14 cellular contexts compared by ENCODE assay signal in genomic region chr6:153099636-153100035, GRCh38. TPM values are rescaled to one million over a fixed set of nuclear protein-coding genes. Genes with fewer than 3 reads are reported as not detected.
DNase-seq lines count a peak whose midpoint lies in the region; ATAC-seq and TF ChIP-seq lines count a peak whose summit lies in the region.
"Had no signal": no experiment of that assay in that cellular context is flagged by ENCODE, and none has a peak within 500 bp of the region (broad histone marks: within the 10 kb centered on the region; RNA-seq: fewer than 3 reads in every experiment).

No MANE protein-coding gene starts in this region.

- intact Hi-C loops in ascending aorta (cut with DNase I) = no loop called here

- H3K27ac Mint-ChIP-seq in activated naive CD8-positive, alpha-beta T cell treated with anti-CD3 and anti-CD28 coated beads for 36 hours = no peak overlapping the region
- H3K27ac Mint-ChIP-seq: naive B cell; stimulated activated naive CD8-positive, alpha-beta T cell treated with anti-CD3 and anti-CD28 coated beads, Interleukin-15, amount 100 ng/mL, for 72 hours had no signal

- no peak for DNase-seq in ascending aorta (ENCODE audit: low spot score in 2 of 2)
- DNase-seq in HCEC 1CT = no peak
- DNase-seq in right atrium auricular region (ENCODE audit: low spot score) = no peak
- no peak for DNase-seq in suprapubic skin (ENCODE audit: low spot score in 2 of 2)
- DNase-seq in activated naive CD8-positive, alpha-beta T cell treated with anti-CD3 and anti-CD28 coated beads for 36 hours = no peak
- DNase-seq: activated CD4-positive, alpha-beta T cell treated with anti-CD3 and anti-CD28 coated beads for 48 hours; IMR-90; naive B cell; NCI-H1694 treated with DMSO at 0.1 percent for 48 hours; right lobe of liver; stimulated activated naive CD8-positive, alpha-beta T cell treated with anti-CD3 and anti-CD28 coated beads, Interleukin-15, amount 100 ng/mL, for 72 hours had no signal

- H3K36me3 Mint-ChIP-seq in activated naive CD8-positive, alpha-beta T cell treated with anti-CD3 and anti-CD28 coated beads for 36 hours = no peaks in the 10 kb centered on the region
- H3K36me3 Mint-ChIP-seq: naive B cell had no signal

- H3K4me1 ChIP-seq in ascending aorta (peaks cover 0 to 19% of the 10 kb centered on the region in 2 donors), right atrium auricular region (peaks cover 0 to 8% of the 10 kb centered on the region in 2 donors), suprapubic skin (no peaks in the 10 kb centered on the region)
- H3K4me1 ChIP-seq: right lobe of liver had no signal

- ATAC-seq in GM18867 (IDR thresholded peaks at IDR 0.05; ENCODE audit: unreplicated experiment) (peak; percentile 91), GM21515 (IDR thresholded peaks at IDR 0.05; ENCODE audit: unreplicated experiment) (peak; percentile 67), HG03196 (IDR thresholded peaks at IDR 0.05; ENCODE audit: unreplicated experiment) (peak; percentile 66)
- ATAC-seq: right lobe of liver; stimulated activated naive CD8-positive, alpha-beta T cell treated with anti-CD3 and anti-CD28 coated beads, Interleukin-15, amount 100 ng/mL, for 72 hours had no signal

- peak overlapping the region; percentile 23 to 49 for H3K4me3 ChIP-seq in ascending aorta
- H3K4me3 ChIP-seq in right atrium auricular region = no peak overlapping the region
- H3K4me3 ChIP-seq in suprapubic skin = no peak overlapping the region
- H3K4me3 ChIP-seq: right lobe of liver had no signal

- H3K9me3 Mint-ChIP-seq in activated naive CD8-positive, alpha-beta T cell treated with anti-CD3 and anti-CD28 coated beads for 36 hours = no peaks in the 10 kb centered on the region
- H3K9me3 Mint-ChIP-seq: stimulated activated naive CD8-positive, alpha-beta T cell treated with anti-CD3 and anti-CD28 coated beads, Interleukin-15, amount 100 ng/mL, for 72 hours had no signal

- H3K36me3 ChIP-seq in ascending aorta (no peaks in the 10 kb centered on the region), right atrium auricular region (no peaks in the 10 kb centered on the region), suprapubic skin (no peaks in the 10 kb centered on the region)
- H3K36me3 ChIP-seq: right lobe of liver had no signal

- H3K4me3 Mint-ChIP-seq in activated naive CD8-positive, alpha-beta T cell treated with anti-CD3 and anti-CD28 coated beads for 36 hours = no peak overlapping the region
- H3K4me3 Mint-ChIP-seq: stimulated activated naive CD8-positive, alpha-beta T cell treated with anti-CD3 and anti-CD28 coated beads, Interleukin-15, amount 100 ng/mL, for 72 hours had no signal

- no peaks in the 10 kb centered on the region for H3K4me1 Mint-ChIP-seq in activated naive CD8-positive, alpha-beta T cell treated with anti-CD3 and anti-CD28 coated beads for 36 hours
- H3K4me1 Mint-ChIP-seq: naive B cell; stimulated activated naive CD8-positive, alpha-beta T cell treated with anti-CD3 and anti-CD28 coated beads, Interleukin-15, amount 100 ng/mL, for 72 hours had no signal

- H3K9me3 ChIP-seq in ascending aorta (no peaks in the 10 kb centered on the region), right atrium auricular region (no peaks in the 10 kb centered on the region), suprapubic skin (no peaks in the 10 kb centered on the region)
- H3K9me3 ChIP-seq: right lobe of liver had no signal

- H3K27ac ChIP-seq in ascending aorta (peak overlapping the region in 1 of 2 donors; percentile 3), right atrium auricular region (no peak overlapping the region), suprapubic skin (no peak overlapping the region)
- H3K27ac ChIP-seq: right lobe of liver had no signal

- no peak for TF ChIP-seq EP300 in suprapubic skin (IDR thresholded peaks at IDR 0.05)

- WGBS in suprapubic skin = 86% methylated on average over 3 of the region's 3 CpGs

- no peak for TF ChIP-seq CTCF in ascending aorta (IDR thresholded peaks at IDR 0.05)
- TF ChIP-seq CTCF in right atrium auricular region (IDR thresholded peaks at IDR 0.05) = no peak
- no peak for TF ChIP-seq CTCF in suprapubic skin (IDR thresholded peaks at IDR 0.05)

- H3K27me3 Mint-ChIP-seq in activated naive CD8-positive, alpha-beta T cell treated with anti-CD3 and anti-CD28 coated beads for 36 hours = peaks cover 8% of the 10 kb centered on the region

- no peak for TF ChIP-seq POLR2A in suprapubic skin (IDR thresholded peaks at IDR 0.05)

- H3K27me3 ChIP-seq in ascending aorta (no peaks in the 10 kb centered on the region), right atrium auricular region (no peaks in the 10 kb centered on the region), suprapubic skin (no peaks in the 10 kb centered on the region)
- H3K27me3 ChIP-seq: right lobe of liver had no signal

RNA-seq across cellular contexts. Expression of gene RGS17, which starts 31.4 kb away (rescaled TPM):
- not detected for total RNA-seq in ascending aorta
- total RNA-seq in right atrium auricular region = under 1 TPM in 1 of 2 donors, not detected in 1; 0.28 TPM
- total RNA-seq in suprapubic skin = 1 to 10 TPM in 1 of 4 donors, under 1 TPM in 3; 0.08 to 1.8 (median 0.26) TPM
- total RNA-seq in activated naive CD8-positive, alpha-beta T cell treated with anti-CD3 and anti-CD28 coated beads for 36 hours = not detected
- total RNA-seq: right lobe of liver had no signal

Comparison
In these comparisons a context has a peak if more than half of its experiments do, and no peak if none do; other contexts are left out.
1. H3K4me3 ChIP-seq: peak in ascending aorta (2 of 2); none in right atrium auricular region (0 of 2) and suprapubic skin (single experiment).
2. Peak in every context shown above with its lines, with median percentiles within 50 percentile points of each other: ATAC-seq.